25 cellular contexts compared by ENCODE assay signal in the genomic region with DNA sequence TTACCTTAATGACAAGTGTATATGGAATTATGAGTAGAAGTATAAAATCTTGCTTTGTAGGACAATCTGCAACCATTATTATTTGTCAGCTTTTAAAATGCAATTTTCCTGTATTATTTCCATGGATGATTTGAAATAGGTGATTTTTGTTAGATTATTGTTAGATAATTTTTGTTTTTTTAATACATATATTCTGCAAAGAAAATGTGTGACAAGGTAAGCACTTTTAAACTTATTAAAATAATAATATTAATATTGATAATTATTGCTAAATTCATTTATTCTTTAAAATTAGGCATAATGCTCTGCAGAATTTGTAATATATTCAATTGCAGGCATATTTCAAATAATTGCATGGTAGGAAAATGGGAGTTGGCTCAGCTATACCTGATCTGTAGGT.
"Had no signal": no experiment of that assay in that cellular context is flagged by ENCODE, and none has a peak within 500 bp of the region (broad histone marks: within the 10 kb centered on the region; RNA-seq: fewer than 3 reads in every experiment).

No MANE protein-coding gene starts in this region.

- H3K27me3 Mint-ChIP-seq: dendritic cell treated with granulocyte-macrophage colony-stimulating factor and Interleukin-4, amounts not matched to agents 40 ng/mL and 50 ng/mL, for 4 days; effector memory CD8-positive, alpha-beta T cell had no signal

- ATAC-seq: effector memory CD8-positive, alpha-beta T cell; esophagus mucosa; foreskin keratinocyte; gastrocnemius medialis; gastroesophageal sphincter; heart left ventricle; heart right ventricle had no signal

- H3K4me1 Mint-ChIP-seq: endodermal cell had no signal

- H3K27ac Mint-ChIP-seq: dendritic cell treated with granulocyte-macrophage colony-stimulating factor and Interleukin-4, amounts not matched to agents 40 ng/mL and 50 ng/mL, for 4 days; effector memory CD8-positive, alpha-beta T cell; endodermal cell had no signal

- DNase-seq: colonic mucosa; cortex of kidney; dermis blood vessel endothelial cell; dorsolateral prefrontal cortex; effector CD4-positive, alpha-beta T cell; effector CD8-positive, alpha-beta T cell; effector memory CD4-positive, alpha-beta T cell; effector memory CD8-positive, alpha-beta T cell; endodermal cell; erythroblast; esophagus squamous epithelium; foreskin fibroblast; foreskin keratinocyte; foreskin melanocyte; gastrocnemius medialis; glutamatergic neuron; head of caudate nucleus; heart left ventricle; heart right ventricle had no signal

- H3K4me3 Mint-ChIP-seq: dendritic cell treated with granulocyte-macrophage colony-stimulating factor and Interleukin-4, amounts not matched to agents 40 ng/mL and 50 ng/mL, for 4 days; effector memory CD8-positive, alpha-beta T cell; endodermal cell had no signal

- FAIRE-seq: colon, endometrium, endothelial cell of umbilical vein had no signal
